In the genomic region with DNA sequence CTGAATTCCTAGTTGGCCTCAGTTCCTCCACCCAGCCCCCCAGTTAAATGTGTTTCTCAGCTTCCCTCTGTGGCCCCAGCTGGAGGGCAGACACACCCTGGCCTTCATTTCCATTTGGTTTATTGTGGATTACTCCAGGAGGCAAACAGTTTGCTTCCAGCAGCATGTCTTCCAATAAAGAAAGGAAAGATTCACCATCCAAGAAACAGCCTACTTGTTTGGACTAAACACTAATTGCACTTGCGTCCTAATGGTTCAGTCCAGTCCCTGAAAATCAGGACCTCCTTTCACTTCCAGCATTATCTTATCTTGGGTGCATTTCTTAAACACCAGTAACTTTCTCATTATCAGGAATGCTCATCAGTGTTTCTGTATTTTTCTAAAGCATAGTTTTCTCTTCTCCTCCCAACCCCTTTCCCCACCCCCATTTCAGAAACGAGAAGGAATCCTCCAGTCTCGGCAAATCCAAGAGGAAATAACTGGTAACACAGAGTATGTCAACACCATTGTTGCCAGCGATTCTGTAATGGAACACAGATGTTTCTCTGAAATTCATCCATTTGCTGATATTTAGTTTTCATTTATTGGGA, we compare ENCODE assay signal across 15 cellular contexts.
DNase-seq lines count a peak whose midpoint lies in the region; ATAC-seq, FAIRE-seq and TF ChIP-seq lines count a peak whose summit lies in the region.
"Had no signal": no experiment of that assay in that cellular context is flagged by ENCODE, and none has a peak within 500 bp of the region (broad histone marks: within the 10 kb centered on the region; RNA-seq: fewer than 3 reads in every experiment).

No MANE protein-coding gene starts in this region.

- no peaks in the 10 kb centered on the region for H3K4me1 ChIP-seq in mesenchymal stem cell (ENCODE audit: control insufficient read depth, insufficient read depth, low read depth, low read length)
- H3K4me1 ChIP-seq in tibial nerve = peaks cover 0 to 52% (median 6%) of the 10 kb centered on the region in 4 donors
- H3K4me1 ChIP-seq in adrenal gland (replicated peaks in 1 of 2) = peaks cover 0 to 25% of the 10 kb centered on the region in 2 donors

- H2AFZ ChIP-seq in mesenchymal stem cell (ENCODE audit: low read depth, low read length) = no peak overlapping the region

- H2BK12ac ChIP-seq in mesenchymal stem cell (ENCODE audit: low read length in 2 of 2) = no peak overlapping the region

- H3K4ac ChIP-seq in mesenchymal stem cell (ENCODE audit: low read depth in 1 of 2, low read length in 2 of 2) = no peak overlapping the region

- WGBS in mesenchymal stem cell = 39% methylated on average over 4 of the region's 4 CpGs
- 28 to 35% methylated on average over 4 of the region's 4 CpGs for WGBS in tibial nerve, 2 donors
- WGBS in adrenal gland, 4 donors = 54 to 68% (median 63%) methylated on average over 4 of the region's 4 CpGs

- H3K9me3 ChIP-seq in mesenchymal stem cell (ENCODE audit: control insufficient read depth, low read length) (no peaks in the 10 kb centered on the region), tibial nerve (no peaks in the 10 kb centered on the region), adrenal gland (replicated peaks in 1 of 3) (no peaks in the 10 kb centered on the region)

- H3K79me1 ChIP-seq in mesenchymal stem cell (replicated peaks; ENCODE audit: low read length, poor library complexity, severe bottlenecking) = peaks cover 9% of the 10 kb centered on the region

- no peak overlapping the region for H3K4me2 ChIP-seq in mesenchymal stem cell (ENCODE audit: low read length, poor library complexity, severe bottlenecking)

- H3K4me3 ChIP-seq in mesenchymal stem cell (ENCODE audit: insufficient read depth in 1 of 2, low read depth in 1 of 2, low read length in 2 of 2) = peak overlapping the region in 1 of 2 experiments; percentile 49
- peak overlapping the region in 1 of 4 donors; percentile 17 for H3K4me3 ChIP-seq in tibial nerve
- no peak overlapping the region for H3K4me3 ChIP-seq in adrenal gland

- H3K27ac ChIP-seq in mesenchymal stem cell (ENCODE audit: low read length, poor library complexity, severe bottlenecking) (no peak overlapping the region), tibial nerve (peak overlapping the region in 3 of 4 donors; percentile 39 to 59 (median 41)), adrenal gland (peak overlapping the region in 1 of 5 donors; percentile 52)

- peaks cover 42 to 68% of the 10 kb centered on the region in 2 experiments for H3K36me3 ChIP-seq in mesenchymal stem cell (ENCODE audit: control insufficient read depth in 1 of 2, insufficient read depth in 2 of 2, low read depth in 1 of 2, low read length in 2 of 2)
- peaks cover 0 to 41% (median 0%) of the 10 kb centered on the region in 3 donors for H3K36me3 ChIP-seq in tibial nerve
- H3K36me3 ChIP-seq in adrenal gland (replicated peaks in 1 of 2) = no peaks in the 10 kb centered on the region

- H4K91ac ChIP-seq in mesenchymal stem cell (ENCODE audit: low read length) = no peak overlapping the region

- TF ChIP-seq CTCF in tibial nerve (IDR thresholded peaks at IDR 0.05) (no peak), adrenal gland (IDR thresholded peaks at IDR 0.05) (no peak)

- H3K14ac ChIP-seq in mesenchymal stem cell (ENCODE audit: low read length in 2 of 2) = no peak overlapping the region

- no peak overlapping the region for H2BK15ac ChIP-seq in mesenchymal stem cell (ENCODE audit: low read depth, poor library complexity, severe bottlenecking)

- H2AK5ac ChIP-seq in mesenchymal stem cell (ENCODE audit: low read length, severe bottlenecking) = no peak overlapping the region

- intact Hi-C loops in adrenal gland (cut with DNase I) = no loop called here

- no peak overlapping the region for H3K18ac ChIP-seq in mesenchymal stem cell (ENCODE audit: low read depth in 1 of 2, low read length in 2 of 2)

- TF ChIP-seq POLR2A in tibial nerve (IDR thresholded peaks at IDR 0.05) (no peak), adrenal gland (IDR thresholded peaks at IDR 0.05) (no peak)

- peak overlapping the region; percentile 64 for H4K8ac ChIP-seq in mesenchymal stem cell (ENCODE audit: low read length)

- no peak overlapping the region for H2BK5ac ChIP-seq in mesenchymal stem cell (ENCODE audit: low read depth, low read length, poor library complexity, severe bottlenecking)

- H3K9ac ChIP-seq in mesenchymal stem cell (ENCODE audit: low read length) = peak overlapping the region; percentile 82

- TF ChIP-seq EP300 in tibial nerve (IDR thresholded peaks at IDR 0.05) = peak in 1 of 2 donors; percentile 80

- peak; percentile 32 for DNase-seq in RPMI7951 (ENCODE audit: low read depth)
- DNase-seq in mesenchymal stem cell = peak; percentile 54
- peak in 1 of 2 donors; percentile 63 for DNase-seq in tibial nerve (ENCODE audit: low spot score in 2 of 2)
- no peak for DNase-seq in adrenal gland
- no peak for DNase-seq in nucleus accumbens (lab: John Stamatoyannopoulos, UW)
- DNase-seq: activated CD4-positive, alpha-beta T cell treated with anti-CD3 and anti-CD28 coated beads, Interleukin-2, amount 50 U/mL, for 48 hours; activated naive CD4-positive, alpha-beta T cell treated with anti-CD3 and anti-CD28 coated beads, Interleukin-2, amount 50 U/mL, for 16 hours; NCI-H1105; NCI-H748 treated with DMSO at 0.1 percent for 48 hours; T-cell had no signal

- ATAC-seq in HG03196 (IDR thresholded peaks at IDR 0.05; ENCODE audit: unreplicated experiment) (no peak), HG02981 (IDR thresholded peaks at IDR 0.05; ENCODE audit: unreplicated experiment) (no peak)
- ATAC-seq: left colon, T-cell had no signal

- no peak overlapping the region for H2BK120ac ChIP-seq in mesenchymal stem cell (ENCODE audit: low read depth, low read length)

- H3K27me3 ChIP-seq in mesenchymal stem cell (ENCODE audit: control insufficient read depth in 1 of 2, insufficient read depth in 1 of 2, low read length in 2 of 2) = no peaks in the 10 kb centered on the region
- no peaks in the 10 kb centered on the region for H3K27me3 ChIP-seq in tibial nerve
- no peaks in the 10 kb centered on the region for H3K27me3 ChIP-seq in adrenal gland

- no peak overlapping the region for H3K23ac ChIP-seq in mesenchymal stem cell (ENCODE audit: low read length in 2 of 2)

- peak; percentile 98 for FAIRE-seq in endometrium (lab: Jason Lieb, UNC)
- FAIRE-seq: GM12892 had no signal

Comparison
In these comparisons a context has a peak if more than half of its experiments do, and no peak if none do; other contexts are left out.
1. DNase-seq: peak in RPMI7951 (single experiment) and mesenchymal stem cell (single experiment); none in adrenal gland (0 of 7) and nucleus accumbens (0 of 56).